Comparison of ENCODE assay signal across 9 cellular contexts in genomic region chr5:151661968-151662732, GRCh38. TPM values are rescaled to one million over a fixed set of nuclear protein-coding genes. Genes with fewer than 3 reads are reported as not detected.
A peak's percentile ranks its signal among the peaks of the same experiment; 100 is the strongest.
DNase-seq lines count a peak whose midpoint lies in the region; ATAC-seq and TF ChIP-seq lines count a peak whose summit lies in the region.
"Had no signal": no experiment of that assay in that cellular context is flagged by ENCODE, and none has a peak within 500 bp of the region (broad histone marks: within the 10 kb centered on the region; RNA-seq: fewer than 3 reads in every experiment).

No MANE protein-coding gene starts in this region.

- TF ChIP-seq CTCF in GM06990 (IDR thresholded peaks at IDR 0.05; ENCODE audit: insufficient read depth, low read length, poor library complexity, severe bottlenecking) (no peak), epithelial cell of esophagus (IDR thresholded peaks at IDR 0.05; ENCODE audit: insufficient read depth, low read depth, low read length, missing control alignments) (no peak)

- no peaks in the 10 kb centered on the region for H3K36me3 Mint-ChIP-seq in naive thymus-derived CD8-positive, alpha-beta T cell

- intact Hi-C loops in sciatic nerve (cut with DNase I): no loop called here

- H3K27me3 ChIP-seq in GM06990 (replicated peaks; ENCODE audit: control insufficient read depth, insufficient read depth, low read length): no peaks in the 10 kb centered on the region

- peaks cover 10% of the 10 kb centered on the region for H3K36me3 ChIP-seq in GM06990 (ENCODE audit: control insufficient read depth, insufficient read depth, low read length)

- POLR2A ChIA-PET in naive thymus-derived CD8-positive, alpha-beta T cell (lab: Charles Lee): no interaction called here

- peaks cover 0 to 3% (median 1%) of the 10 kb centered on the region in 5 donors for H3K27me3 Mint-ChIP-seq in naive thymus-derived CD8-positive, alpha-beta T cell

- no peak overlapping the region for H3K4me3 Mint-ChIP-seq in naive thymus-derived CD8-positive, alpha-beta T cell

- H3K27ac Mint-ChIP-seq in naive thymus-derived CD8-positive, alpha-beta T cell: no peak overlapping the region

- H3K4me3 ChIP-seq in GM06990 (replicated peaks; ENCODE audit: low read depth, low read length): peak overlapping the region; percentile 26; the same call in 1 of the 2 replicates
- no peak overlapping the region for H3K4me3 ChIP-seq in epithelial cell of esophagus (ENCODE audit: low read length)

- H3K9me3 Mint-ChIP-seq in naive thymus-derived CD8-positive, alpha-beta T cell: no peaks in the 10 kb centered on the region

- ATAC-seq in GM21360 (IDR thresholded peaks at IDR 0.05; ENCODE audit: unreplicated experiment) (peak; percentile 60), HG03108 (IDR thresholded peaks at IDR 0.05; ENCODE audit: unreplicated experiment) (peak; percentile 62), sciatic nerve (no peak)
- ATAC-seq in naive thymus-derived CD8-positive, alpha-beta T cell: no peak

- DNase-seq in GM06990 (ENCODE audit: extremely low read depth, insufficient read length): peak; percentile 72
- DNase-seq in epithelial cell of esophagus (ENCODE audit: low read depth): peak; percentile 72
- no peak for DNase-seq in sciatic nerve (ENCODE audit: low spot score)
- DNase-seq in DMS153 treated with DMSO at 0.1 percent for 48 hours (lab: John Stamatoyannopoulos, UW; ENCODE audit: unreplicated experiment): no peak
- no peak for DNase-seq in AG20443 (ENCODE audit: low spot score)
- no peak for DNase-seq in naive thymus-derived CD8-positive, alpha-beta T cell
- DNase-seq: activated T-cell treated with anti-CD3 and anti-CD28 coated beads for 4 hours had no signal

- peaks cover 4 to 16% (median 13%) of the 10 kb centered on the region in 4 donors for H3K4me1 Mint-ChIP-seq in naive thymus-derived CD8-positive, alpha-beta T cell

RNA-seq across cellular contexts. Expression of gene SPARC, which starts 24.6 kb away (rescaled TPM):
- total RNA-seq in sciatic nerve: 3,484 TPM
- total RNA-seq in naive thymus-derived CD8-positive, alpha-beta T cell: not detected
- polyA plus RNA-seq in naive thymus-derived CD8-positive, alpha-beta T cell: not detected

Comparison
In these comparisons a context has a peak if more than half of its experiments do, and no peak if none do; other contexts are left out.
1. DNase-seq: peak in GM06990 (single experiment) and epithelial cell of esophagus (single experiment); none in sciatic nerve (single experiment), DMS153 treated with DMSO at 0.1 percent for 48 hours (single experiment), AG20443 (single experiment) and naive thymus-derived CD8-positive, alpha-beta T cell (0 of 10).
2. ATAC-seq: peak in GM21360 (single experiment) and HG03108 (single experiment); none in sciatic nerve (single experiment) and naive thymus-derived CD8-positive, alpha-beta T cell (0 of 2).
3. RNA of gene SPARC, which starts 24.6 kb away (total RNA-seq): 3,484 TPM in sciatic nerve (single experiment); not detected in naive thymus-derived CD8-positive, alpha-beta T cell; every median in the first group is over 1,000 times any median in the second.